In genomic region chr14:105962532-105962931, GRCh38 we compare ENCODE assay signal across 39 cellular contexts.
"Had no signal": no experiment of that assay in that cellular context is flagged by ENCODE, and none has a peak within 500 bp of the region (broad histone marks: within the 10 kb centered on the region; RNA-seq: fewer than 3 reads in every experiment).

No MANE protein-coding gene starts in this region.

- H3K4me1 ChIP-seq: adrenal gland, ascending aorta, body of pancreas, breast epithelium, colonic mucosa had no signal

- H3K36me3 ChIP-seq: adrenal gland, ascending aorta, brain microvascular endothelial cell, breast epithelium, cardiac muscle cell, colonic mucosa had no signal

- H3K4me3 Mint-ChIP-seq: activated naive CD4-positive, alpha-beta T cell treated with anti-CD3 and anti-CD28 coated beads for 36 hours; activated naive CD4-positive, alpha-beta T cell treated with anti-CD3 and anti-CD28 coated beads, Interleukin-2, amount 10 ng/mL, durations not matched to agents 7 days and 5 days; activated naive CD4-positive, alpha-beta T cell treated with anti-CD3 and anti-CD28 coated beads, Interleukin-2, amount 50 U/mL, for 24 hours; activated naive CD8-positive, alpha-beta T cell treated with anti-CD3 and anti-CD28 coated beads, Interleukin-2, amount 10 ng/mL, durations not matched to agents 7 days and 5 days; activated naive CD8-positive, alpha-beta T cell treated with anti-CD3 and anti-CD28 coated beads, Interleukin-2, amount 50 U/mL, for 24 hours; activated T-cell treated with anti-CD3 and anti-CD28 coated beads, Interleukin-2, amount 50 U/mL, for 24 hours; activated T-cell treated with anti-CD3 and anti-CD28 coated beads, Interleukin-2, amount 50 U/mL, for 4 hours; activated T-cell treated with anti-CD3 and anti-CD28 coated beads, Interleukin-2, amount 50 U/mL, for 72 hours; activated T-helper 1 cell treated with anti-CD3 and anti-CD28 coated beads, Interleukin-12 subunit alpha, Interleukin-12 subunit beta, Interleukin-2, Interleukin-4 antibody, amounts not matched to agents 30 ng/mL and 10 ng/mL and 1 ng/mL, durations not matched to agents 14 hours and 24 hours and 36 hours; activated T-helper 17 cell treated with anti-CD3 and anti-CD28 coated beads, Interleukin-2, amount 50 U/mL, for 72 hours; brain; central memory CD8-positive, alpha-beta T cell had no signal

- H3K27me3 ChIP-seq: adrenal gland, ascending aorta, body of pancreas, brain microvascular endothelial cell, breast epithelium, cardiac muscle cell, colonic mucosa had no signal

- DNase-seq: activated effector memory CD4-positive, alpha-beta T cell treated with anti-CD3 and anti-CD28 coated beads, Interleukin-2, amount 50 U/mL, for 16 hours; activated effector memory CD4-positive, alpha-beta T cell treated with Interleukin-2 at 50 U/mL for 16 hours; activated gamma-delta T cell; activated gamma-delta T cell treated with Interleukin-2 at 50 U/mL for 16 hours; activated naive CD4-positive, alpha-beta T cell; activated naive CD4-positive, alpha-beta T cell treated with anti-CD3 and anti-CD28 coated beads for 36 hours; activated naive CD4-positive, alpha-beta T cell treated with anti-CD3 and anti-CD28 coated beads, Interleukin-2, amount 10 ng/mL, durations not matched to agents 7 days and 5 days; activated naive CD4-positive, alpha-beta T cell treated with anti-CD3 and anti-CD28 coated beads, Interleukin-2, amount 50 U/mL, for 16 hours; activated naive CD4-positive, alpha-beta T cell treated with Interleukin-2 at 50 U/mL for 16 hours; activated naive CD8-positive, alpha-beta T cell treated with anti-CD3 and anti-CD28 coated beads, Interleukin-2, amount 10 ng/mL, durations not matched to agents 7 days and 5 days; activated naive CD8-positive, alpha-beta T cell treated with anti-CD3 and anti-CD28 coated beads, Interleukin-2, amount 50 U/mL, for 24 hours; activated T-cell treated with anti-CD3 and anti-CD28 coated beads, Interleukin-2, amount 50 U/mL, for 24 hours; activated T-cell treated with anti-CD3 and anti-CD28 coated beads, Interleukin-2, amount 50 U/mL, for 4 hours; activated T-cell treated with anti-CD3 and anti-CD28 coated beads, Interleukin-2, amount 50 U/mL, for 48 hours; activated T-cell treated with anti-CD3 and anti-CD28 coated beads, Interleukin-2, amount 50 U/mL, for 72 hours; adrenal gland; amniotic stem cell; amygdala; anterior cingulate cortex; aorta; body of pancreas; brain microvascular endothelial cell; caudate nucleus; central memory CD4-positive, alpha-beta T cell; cerebellar nuclear complex; colonic mucosa had no signal

- H3K4me1 Mint-ChIP-seq: activated naive CD8-positive, alpha-beta T cell treated with anti-CD3 and anti-CD28 coated beads, Interleukin-2, amount 10 ng/mL, durations not matched to agents 7 days and 5 days; brain; central memory CD8-positive, alpha-beta T cell had no signal

- H3K36me3 Mint-ChIP-seq: activated naive CD8-positive, alpha-beta T cell treated with anti-CD3 and anti-CD28 coated beads, Interleukin-2, amount 10 ng/mL, durations not matched to agents 7 days and 5 days; brain had no signal

- FAIRE-seq: astrocyte, bronchial epithelial cell, colon had no signal

- H3K9me3 ChIP-seq: adrenal gland, colonic mucosa had no signal

- H3K27ac ChIP-seq: adrenal gland, ascending aorta, body of pancreas, brain microvascular endothelial cell, breast epithelium, cardiac muscle cell, colonic mucosa had no signal

- ATAC-seq: activated naive CD4-positive, alpha-beta T cell treated with anti-CD3 and anti-CD28 coated beads, Interleukin-2, amount 50 U/mL, for 72 hours; activated naive CD8-positive, alpha-beta T cell treated with anti-CD3 and anti-CD28 coated beads, Interleukin-2, amount 50 U/mL, for 24 hours; activated T-cell treated with anti-CD3 and anti-CD28 coated beads, Interleukin-2, amount 50 U/mL, for 72 hours; body of pancreas had no signal

- H3K27ac Mint-ChIP-seq: activated naive CD4-positive, alpha-beta T cell treated with anti-CD3 and anti-CD28 coated beads for 36 hours; activated naive CD4-positive, alpha-beta T cell treated with anti-CD3 and anti-CD28 coated beads, Interleukin-2, amount 10 ng/mL, durations not matched to agents 7 days and 5 days; activated naive CD4-positive, alpha-beta T cell treated with anti-CD3 and anti-CD28 coated beads, Interleukin-2, amount 50 U/mL, for 24 hours; activated naive CD4-positive, alpha-beta T cell treated with anti-CD3 and anti-CD28 coated beads, Interleukin-2, amount 50 U/mL, for 72 hours; activated naive CD8-positive, alpha-beta T cell treated with anti-CD3 and anti-CD28 coated beads, Interleukin-2, amount 10 ng/mL, durations not matched to agents 7 days and 5 days; activated naive CD8-positive, alpha-beta T cell treated with anti-CD3 and anti-CD28 coated beads, Interleukin-2, amount 50 U/mL, for 24 hours; activated T-cell treated with anti-CD3 and anti-CD28 coated beads, Interleukin-2, amount 50 U/mL, for 24 hours; activated T-cell treated with anti-CD3 and anti-CD28 coated beads, Interleukin-2, amount 50 U/mL, for 72 hours; activated T-helper 1 cell treated with anti-CD3 and anti-CD28 coated beads, Interleukin-12 subunit alpha, Interleukin-12 subunit beta, Interleukin-2, Interleukin-4 antibody, amounts not matched to agents 30 ng/mL and 10 ng/mL and 1 ng/mL, durations not matched to agents 14 hours and 24 hours and 36 hours; activated T-helper 17 cell treated with anti-CD3 and anti-CD28 coated beads, Interleukin-2, amount 50 U/mL, for 72 hours; activated T-helper 2 cell treated with anti-CD3 and anti-CD28 coated beads, Interferon-gamma antibody, Interleukin-2, Interleukin-4, amounts not matched to agents 10 μg/mL and 5 μg/mL and 100 μg/mL, durations not matched to agents 14 hours and 24 hours and 36 hours; brain had no signal

- H3K4me3 ChIP-seq: adrenal gland, ascending aorta, body of pancreas, breast epithelium, cardiac muscle cell, colonic mucosa had no signal
